In genomic region chr5:151684690-151685361, GRCh38 we compare ENCODE assay signal across 8 cellular contexts. TPM values are rescaled to one million over a fixed set of nuclear protein-coding genes. Genes with fewer than 3 reads are reported as not detected.
DNase-seq lines count a peak whose midpoint lies in the region; ATAC-seq and TF ChIP-seq lines count a peak whose summit lies in the region.

No MANE protein-coding gene starts in this region.

- H3K4me1 Mint-ChIP-seq in CD4-positive, alpha-beta memory T cell = peaks cover 2 to 13% (median 9%) of the 10 kb centered on the region in 4 donors

- peak in 3 of 4 experiments; percentile 11 to 24 (median 14) for TF ChIP-seq CTCF in gastroesophageal sphincter (IDR thresholded peaks at IDR 0.05)

- peak; percentile 61 for ATAC-seq in gastroesophageal sphincter
- ATAC-seq in HG02678 (IDR thresholded peaks at IDR 0.05; ENCODE audit: unreplicated experiment) = no peak
- ATAC-seq in GM21447 (IDR thresholded peaks at IDR 0.05; ENCODE audit: unreplicated experiment) = no peak

- H3K27me3 ChIP-seq in SJSA1 (replicated peaks) (no peaks in the 10 kb centered on the region), gastroesophageal sphincter (no peaks in the 10 kb centered on the region)
- H3K27me3 ChIP-seq in CD4-positive, alpha-beta memory T cell (ENCODE audit: insufficient read depth, low read length) = peaks cover 5% of the 10 kb centered on the region

- TF ChIP-seq POLR2A in gastroesophageal sphincter (IDR thresholded peaks at IDR 0.05) = peak in 1 of 2 donors; percentile 38

- no peak overlapping the region for H3K4me3 Mint-ChIP-seq in CD4-positive, alpha-beta memory T cell

- H3K27ac Mint-ChIP-seq in CD4-positive, alpha-beta memory T cell = no peak overlapping the region

- no peaks in the 10 kb centered on the region for H3K36me3 Mint-ChIP-seq in CD4-positive, alpha-beta memory T cell

- H3K27me3 Mint-ChIP-seq in CD4-positive, alpha-beta memory T cell = peaks cover 19 to 38% of the 10 kb centered on the region in 2 donors

- H3K4me3 ChIP-seq in SJSA1 (peak overlapping the region; percentile 58), gastroesophageal sphincter (peak overlapping the region; percentile 43 to 59)
- no peak overlapping the region for H3K4me3 ChIP-seq in CD4-positive, alpha-beta memory T cell (ENCODE audit: low read length in 2 of 2)

- H3K9me3 Mint-ChIP-seq in CD4-positive, alpha-beta memory T cell = peaks cover 0 to 2% (median 0%) of the 10 kb centered on the region in 8 donors

- POLR2A ChIA-PET in CD4-positive, alpha-beta memory T cell (lab: Charles Lee; ENCODE audit: partially characterized antibody) = no interaction called here

- H3K36me3 ChIP-seq in SJSA1 (peaks cover 61% of the 10 kb centered on the region), gastroesophageal sphincter (no peaks in the 10 kb centered on the region)
- no peaks in the 10 kb centered on the region for H3K36me3 ChIP-seq in CD4-positive, alpha-beta memory T cell (ENCODE audit: insufficient read depth, low read length)

- DNase-seq in GM04504 (ENCODE audit: low read depth) = peak; percentile 92
- DNase-seq in SJSA1 (ENCODE audit: low read depth in 1 of 2, low spot score in 2 of 2) = peak; percentile 97 to 99
- peak; percentile 55 for DNase-seq in pons (ENCODE audit: low spot score)
- DNase-seq in CD4-positive, alpha-beta memory T cell = no peak
- no peak for DNase-seq in OCI-M2 (lab: John Stamatoyannopoulos, UW; ENCODE audit: unreplicated experiment)

- WGBS in gastroesophageal sphincter (ENCODE audit: low coverage in 1 of 2), 2 donors = 0 to 8% methylated on average over 3 to 8 of the region's 8 CpGs

- peak overlapping the region; percentile 91 for H3K27ac ChIP-seq in SJSA1
- peak overlapping the region; percentile 62 to 94 (median 85) for H3K27ac ChIP-seq in gastroesophageal sphincter
- H3K27ac ChIP-seq in CD4-positive, alpha-beta memory T cell (ENCODE audit: low read depth, low read length) = no peak overlapping the region

- H3K9me3 ChIP-seq in SJSA1 (replicated peaks) (no peaks in the 10 kb centered on the region), gastroesophageal sphincter (no peaks in the 10 kb centered on the region)
- no peaks in the 10 kb centered on the region for H3K9me3 ChIP-seq in CD4-positive, alpha-beta memory T cell (ENCODE audit: control insufficient read depth in 1 of 2, low read length in 2 of 2)

- intact Hi-C loops in CD4-positive, alpha-beta memory T cell (cut with micrococcal nuclease) = no loop called here

- TF ChIP-seq EP300 in gastroesophageal sphincter (IDR thresholded peaks at IDR 0.05) = no peak

- H3K4me1 ChIP-seq in SJSA1 (replicated peaks) (peaks cover 64% of the 10 kb centered on the region), gastroesophageal sphincter (peaks cover 4 to 78% (median 27%) of the 10 kb centered on the region in 3 donors)
- H3K4me1 ChIP-seq in CD4-positive, alpha-beta memory T cell (ENCODE audit: insufficient read depth, low read length) = no peaks in the 10 kb centered on the region

- CTCF ChIA-PET in CD4-positive, alpha-beta memory T cell (lab: Charles Lee; ENCODE audit: partially characterized antibody) = no interaction called here

RNA-seq across cellular contexts. Expression of gene SPARC, which starts 1.9 kb away (rescaled TPM):
- total RNA-seq in SJSA1 (2014; rRNA removed; shearing (Covaris generic)) = 2,833 and 2,882 TPM in 2 replicates
- total RNA-seq in gastroesophageal sphincter = 100 to 1,000 TPM; 194 to 521 (median 352) TPM
- under 1 TPM; 0.19 to 0.47 TPM for total RNA-seq in CD4-positive, alpha-beta memory T cell
- polyA plus RNA-seq in CD4-positive, alpha-beta memory T cell = under 1 TPM in 1 of 2 donors, not detected in 1; 0.37 TPM

Comparison
In these comparisons a context has a peak if more than half of its experiments do, and no peak if none do; other contexts are left out.
1. DNase-seq: peak in GM04504 (single experiment), SJSA1 (2 of 2) and pons (single experiment); none in CD4-positive, alpha-beta memory T cell (0 of 5) and OCI-M2 (single experiment).
2. H3K4me3 ChIP-seq: peak in SJSA1 (single experiment) and gastroesophageal sphincter (2 of 2); none in CD4-positive, alpha-beta memory T cell (0 of 2).
3. RNA of gene SPARC, which starts 1.9 kb away (total RNA-seq): 2,833 to 2,882 TPM in SJSA1 and 194 to 521 TPM in gastroesophageal sphincter; 0.19 to 0.47 TPM in CD4-positive, alpha-beta memory T cell; every median in the first group is over 100 times any median in the second.